ENCODE assay signal across 12 cellular contexts in genomic region chr2:16622399-16622968, GRCh38. TPM values are rescaled to one million over a fixed set of nuclear protein-coding genes. Genes with fewer than 3 reads are reported as not detected.
DNase-seq lines count a peak whose midpoint lies in the region; ATAC-seq and TF ChIP-seq lines count a peak whose summit lies in the region.
"Had no signal": no experiment of that assay in that cellular context is flagged by ENCODE, and none has a peak within 500 bp of the region (broad histone marks: within the 10 kb centered on the region; RNA-seq: fewer than 3 reads in every experiment).

No MANE protein-coding gene starts in this region.

- H3K27me3 Mint-ChIP-seq in activated CD4-positive, alpha-beta T cell treated with anti-CD3 and anti-CD28 coated beads, Interleukin-2, amount 10 ng/mL, durations not matched to agents 24 days and 14 days = peaks cover 2% of the 10 kb centered on the region
- H3K27me3 Mint-ChIP-seq in activated CD4-positive, alpha-beta T cell treated with anti-CD3 and anti-CD28 coated beads for 36 hours = no peaks in the 10 kb centered on the region
- H3K27me3 Mint-ChIP-seq: activated naive CD8-positive, alpha-beta T cell had no signal

- H3K36me3 Mint-ChIP-seq in activated CD4-positive, alpha-beta T cell treated with anti-CD3 and anti-CD28 coated beads, Interleukin-2, amount 10 ng/mL, durations not matched to agents 24 days and 14 days (ENCODE audit: low read depth) = no peaks in the 10 kb centered on the region
- no peaks in the 10 kb centered on the region for H3K36me3 Mint-ChIP-seq in activated CD4-positive, alpha-beta T cell treated with anti-CD3 and anti-CD28 coated beads for 36 hours (ENCODE audit: low read depth)
- H3K36me3 Mint-ChIP-seq: activated naive CD8-positive, alpha-beta T cell had no signal

- H3K36me3 ChIP-seq in SJCRH30 (peaks cover 10% of the 10 kb centered on the region; the same call in 1 of the 2 replicates), stomach (peaks cover 0 to 36% (median 10%) of the 10 kb centered on the region in 4 donors)

- 74 to 91% (median 83%) methylated on average over 4 of the region's 4 CpGs for WGBS in stomach, 5 donors

- intact Hi-C loops in activated CD4-positive, alpha-beta T cell treated with anti-CD3 and anti-CD28 coated beads, Interleukin-2, amount 10 ng/mL, durations not matched to agents 24 days and 14 days (cut with micrococcal nuclease) = loop anchor here (5.0 kb wide), 2 partner anchors 45 to 85 kb away; partner anchors contain the start of gene CYRIA
- intact Hi-C loops in activated CD4-positive, alpha-beta T cell treated with anti-CD3 and anti-CD28 coated beads for 36 hours (cut with DNase I, micrococcal nuclease) = loop anchor here in 1 of 2 experiments (2.0 kb wide), 1 partner anchor 106 kb away; no protein-coding TSS in a partner anchor
- intact Hi-C loops in stomach (cut with DNase I; ENCODE audit: low total_unique reads) = no loop called here

- DNase-seq in activated CD4-positive, alpha-beta T cell treated with anti-CD3 and anti-CD28 coated beads, Interleukin-2, amount 10 ng/mL, durations not matched to agents 24 days and 14 days = no peak
- no peak for DNase-seq in activated CD4-positive, alpha-beta T cell treated with anti-CD3 and anti-CD28 coated beads for 36 hours
- DNase-seq in SJCRH30 (no peak), kidney glomerular epithelial cell (lab: John Stamatoyannopoulos, UW) (peak; percentile 62), stomach (no peak), iPS-NIHi11 (ENCODE audit: low spot score) (no peak)
- DNase-seq: EL, NCI-H2227 treated with DMSO at 0.1 percent for 48 hours had no signal

- no peak for TF ChIP-seq EP300 in stomach (IDR thresholded peaks at IDR 0.05)

- TF ChIP-seq CTCF in stomach (IDR thresholded peaks at IDR 0.05) = no peak

- no peaks in the 10 kb centered on the region for H3K9me3 ChIP-seq in SJCRH30 (replicated peaks)
- H3K9me3 ChIP-seq in stomach = no peaks in the 10 kb centered on the region

- H3K4me1 Mint-ChIP-seq in activated CD4-positive, alpha-beta T cell treated with anti-CD3 and anti-CD28 coated beads, Interleukin-2, amount 10 ng/mL, durations not matched to agents 24 days and 14 days = peaks cover 42% of the 10 kb centered on the region
- peaks cover 46% of the 10 kb centered on the region for H3K4me1 Mint-ChIP-seq in activated CD4-positive, alpha-beta T cell treated with anti-CD3 and anti-CD28 coated beads for 36 hours

- POLR2A ChIA-PET in activated CD4-positive, alpha-beta T cell treated with anti-CD3 and anti-CD28 coated beads for 36 hours (lab: Charles Lee) = no interaction called here

- peak overlapping the region; percentile 82 for H3K27ac ChIP-seq in SJCRH30
- H3K27ac ChIP-seq in stomach = peak overlapping the region in 4 of 5 donors; percentile 10 to 45 (median 30)
- H3K27ac ChIP-seq: KMS-11 had no signal

- H3K4me1 ChIP-seq in SJCRH30 (peaks cover 62% of the 10 kb centered on the region), stomach (peaks cover 15 to 54% (median 32%) of the 10 kb centered on the region in 4 donors)

- no peak for ATAC-seq in activated CD4-positive, alpha-beta T cell treated with anti-CD3 and anti-CD28 coated beads for 36 hours
- ATAC-seq in GM21825 (IDR thresholded peaks at IDR 0.05; ENCODE audit: unreplicated experiment) = no peak
- ATAC-seq in HG03097 (IDR thresholded peaks at IDR 0.05; ENCODE audit: low FRiP score, unreplicated experiment) = no peak

- H3K4me3 Mint-ChIP-seq in activated CD4-positive, alpha-beta T cell treated with anti-CD3 and anti-CD28 coated beads, Interleukin-2, amount 10 ng/mL, durations not matched to agents 24 days and 14 days = peak overlapping the region; percentile 3
- no peak overlapping the region for H3K4me3 Mint-ChIP-seq in activated CD4-positive, alpha-beta T cell treated with anti-CD3 and anti-CD28 coated beads for 36 hours
- H3K4me3 Mint-ChIP-seq: activated naive CD8-positive, alpha-beta T cell had no signal

- H3K27ac Mint-ChIP-seq in activated CD4-positive, alpha-beta T cell treated with anti-CD3 and anti-CD28 coated beads, Interleukin-2, amount 10 ng/mL, durations not matched to agents 24 days and 14 days = no peak overlapping the region
- H3K27ac Mint-ChIP-seq in activated CD4-positive, alpha-beta T cell treated with anti-CD3 and anti-CD28 coated beads for 36 hours = no peak overlapping the region
- H3K27ac Mint-ChIP-seq: activated naive CD8-positive, alpha-beta T cell had no signal

- H3K27me3 ChIP-seq in SJCRH30 (no peaks in the 10 kb centered on the region), stomach (no peaks in the 10 kb centered on the region)

- CTCF ChIA-PET in activated CD4-positive, alpha-beta T cell treated with anti-CD3 and anti-CD28 coated beads for 36 hours (lab: Charles Lee) = interaction anchor here (0.9 to 4.1 kb wide), 10 partner anchors 9 to 138 kb away, joined by 3 to 19 read pairs (median 4); no protein-coding TSS in a partner anchor

- no peak overlapping the region for H3K4me3 ChIP-seq in SJCRH30
- no peak overlapping the region for H3K4me3 ChIP-seq in stomach

- TF ChIP-seq POLR2A in stomach (IDR thresholded peaks at IDR 0.05) = no peak

- no peaks in the 10 kb centered on the region for H3K9me3 Mint-ChIP-seq in activated CD4-positive, alpha-beta T cell treated with anti-CD3 and anti-CD28 coated beads, Interleukin-2, amount 10 ng/mL, durations not matched to agents 24 days and 14 days
- no peaks in the 10 kb centered on the region for H3K9me3 Mint-ChIP-seq in activated CD4-positive, alpha-beta T cell treated with anti-CD3 and anti-CD28 coated beads for 36 hours (ENCODE audit: low read depth)

RNA-seq across cellular contexts. Expression of gene CYRIA, which starts 43.1 kb away (rescaled TPM):
- total RNA-seq in activated CD4-positive, alpha-beta T cell treated with anti-CD3 and anti-CD28 coated beads, Interleukin-2, amount 10 ng/mL, durations not matched to agents 24 days and 14 days = 1.7 and 1.8 TPM in 2 replicates
- total RNA-seq in activated CD4-positive, alpha-beta T cell treated with anti-CD3 and anti-CD28 coated beads for 36 hours = 1 to 10 TPM; 2.5 to 2.8 TPM
- 18.3 and 22.2 TPM in 2 replicates for total RNA-seq in SJCRH30 (2014; rRNA removed; shearing (Covaris generic))
- total RNA-seq in stomach = 10 to 100 TPM in 2 of 5 donors, 1 to 10 TPM in 2, under 1 TPM in 1; under 0.01 to 12.7 (median 3.3) TPM
- 1 to 10 TPM; 1.9 to 4.4 (median 3.2) TPM for polyA plus RNA-seq in stomach
